Comparison of ENCODE assay signal across 17 cellular contexts in the genomic region with DNA sequence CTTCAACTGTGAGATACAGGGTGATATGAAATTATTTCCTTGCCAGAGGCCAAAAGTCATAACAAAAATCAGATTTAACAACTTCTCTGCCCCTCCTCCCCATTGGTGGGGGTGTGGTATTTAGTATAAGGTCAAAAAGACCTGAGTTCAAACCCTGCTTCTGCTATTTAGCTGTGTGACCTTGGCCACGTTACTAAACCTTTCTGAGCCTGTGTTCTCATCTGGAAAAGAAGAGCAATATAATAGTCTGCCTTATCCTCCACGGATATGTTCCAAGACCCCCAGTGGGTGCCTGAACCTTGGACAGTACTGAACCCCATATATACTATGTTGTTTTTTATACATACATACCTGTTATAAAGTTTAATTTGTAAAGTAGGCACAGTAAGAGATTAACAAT. TPM values are rescaled to one million over a fixed set of nuclear protein-coding genes. Genes with fewer than 3 reads are reported as not detected.
DNase-seq lines count a peak whose midpoint lies in the region; ATAC-seq and TF ChIP-seq lines count a peak whose summit lies in the region.
"Had no signal": no experiment of that assay in that cellular context is flagged by ENCODE, and none has a peak within 500 bp of the region (broad histone marks: within the 10 kb centered on the region; RNA-seq: fewer than 3 reads in every experiment).

No MANE protein-coding gene starts in this region.

- no peaks in the 10 kb centered on the region for H3K9me3 Mint-ChIP-seq in central memory CD8-positive, alpha-beta T cell
- H3K9me3 Mint-ChIP-seq in neural crest cell, result no peaks in the 10 kb centered on the region
- H3K9me3 Mint-ChIP-seq: naive B cell, WTC11 had no signal

- peaks cover 0 to 9% of the 10 kb centered on the region in 2 experiments; a peak in 1 of 3 replicates for H3K36me3 ChIP-seq in HEK293 (ENCODE audit: control insufficient read depth in 2 of 2, insufficient read depth in 1 of 2, low read length in 2 of 2)

- DNase-seq in AG04449 (ENCODE audit: low read depth, low spot score) (no peak), neural crest cell (ENCODE audit: low read depth, low spot score) (no peak), AG20443 (ENCODE audit: low spot score) (no peak), NCI-H748 treated with DMSO at 0.1 percent for 48 hours (lab: John Stamatoyannopoulos, UW) (no peak)
- DNase-seq in central memory CD8-positive, alpha-beta T cell (ENCODE audit: low spot score in 2 of 2), result no peak
- DNase-seq: GDM1; naive B cell; NCI-H1092 treated with DMSO at 0.1 percent for 48 hours; NCI-H510A treated with DMSO at 0.1 percent for 48 hours; SHP77 treated with DMSO at 0.1 percent for 48 hours; stimulated activated CD4-positive, alpha-beta T cell treated with anti-CD3 and anti-CD28 coated beads, Interleukin-12 subunit alpha, Interleukin-12 subunit beta, amount 100 ng/mL, for 4 hours had no signal

- TF ChIP-seq CTCF in AG04449 (IDR thresholded peaks at IDR 0.05; ENCODE audit: insufficient read depth, low read length, missing control alignments) (no peak), HEK293 (tag by site-specific recombination; IDR thresholded peaks at IDR 0.05) (no peak), neural crest cell (conservative IDR thresholded peaks at IDR 0.05) (no peak)

- no peaks in the 10 kb centered on the region for H3K4me1 ChIP-seq in HEK293 (ENCODE audit: control insufficient read depth, insufficient read depth, low read length)

- H3K9me3 ChIP-seq in HEK293 (ENCODE audit: control insufficient read depth, insufficient read depth, low read depth, low read length), result no peaks in the 10 kb centered on the region
- H3K9me3 ChIP-seq: BLaER1 had no signal

- no peak for ATAC-seq in central memory CD8-positive, alpha-beta T cell (replicated peaks; ENCODE audit: extremely low read depth, poor library complexity, severe bottlenecking)
- ATAC-seq in GM19463 (IDR thresholded peaks at IDR 0.05; ENCODE audit: unreplicated experiment) (no peak), HG03521 (IDR thresholded peaks at IDR 0.05; ENCODE audit: unreplicated experiment) (no peak)
- ATAC-seq: esophagus mucosa, WTC11 had no signal

- H3K4me1 Mint-ChIP-seq in central memory CD8-positive, alpha-beta T cell, result peaks cover 83% of the 10 kb centered on the region
- H3K4me1 Mint-ChIP-seq in neural crest cell, result peaks cover 31% of the 10 kb centered on the region

- no peaks in the 10 kb centered on the region for H3K27me3 Mint-ChIP-seq in central memory CD8-positive, alpha-beta T cell
- no peaks in the 10 kb centered on the region for H3K27me3 Mint-ChIP-seq in neural crest cell (ENCODE audit: low read depth)
- H3K27me3 Mint-ChIP-seq: naive B cell had no signal

- H3K27ac Mint-ChIP-seq in central memory CD8-positive, alpha-beta T cell (ENCODE audit: low read depth), result peak overlapping the region; percentile 35
- no peak overlapping the region for H3K27ac Mint-ChIP-seq in neural crest cell (ENCODE audit: unreplicated experiment)
- H3K27ac Mint-ChIP-seq: WTC11 had no signal

- H3K4me3 Mint-ChIP-seq in central memory CD8-positive, alpha-beta T cell, result peak overlapping the region; percentile 88
- H3K4me3 Mint-ChIP-seq in neural crest cell, result peak overlapping the region; percentile 45

- CTCF ChIA-PET in AG04449 (lab: Yijun Ruan, JAX) (interaction anchor here (1.0 to 8.4 kb wide), 6 partner anchors 13 to 271 kb away, joined by 3 to 36 read pairs (median 4); no protein-coding TSS in a partner anchor), HEK293 (lab: Yijun Ruan, JAX) (no interaction called here)

- peaks cover 24% of the 10 kb centered on the region for H3K36me3 Mint-ChIP-seq in central memory CD8-positive, alpha-beta T cell (ENCODE audit: insufficient read depth)
- H3K36me3 Mint-ChIP-seq in neural crest cell (ENCODE audit: low read depth), result no peaks in the 10 kb centered on the region
- H3K36me3 Mint-ChIP-seq: naive B cell had no signal

- POLR2A ChIA-PET in AG04449 (lab: Yijun Ruan, JAX), result interaction anchor here (1.2 to 1.3 kb wide), 2 partner anchors 74 to 101 kb away, joined by 3 to 4 read pairs; no protein-coding TSS in a partner anchor
- POLR2A ChIA-PET in HEK293 (lab: Yijun Ruan, JAX), result no interaction called here

- H3K4me3 ChIP-seq in AG04449 (ENCODE audit: low read depth, low read length) (peak overlapping the region; percentile 91), HEK293 (ENCODE audit: low read depth, low read length) (no peak overlapping the region)
- H3K4me3 ChIP-seq: BLaER1 had no signal

- H3K27ac ChIP-seq in HEK293 (ENCODE audit: extremely low read depth, low read depth, low read length), result no peak overlapping the region
- H3K27ac ChIP-seq: BLaER1 had no signal

TF ChIP-seq in HEK293, 187 proteins besides CTCF, POLR2A, EP300 and RAD21:
- peak; percentile 46; the same call in 1 of the 2 replicates for TF ChIP-seq ZNF768 (tag by site-specific recombination; IDR thresholded peaks at IDR 0.05)
- TF ChIP-seq ZNF837 (tag by site-specific recombination; IDR thresholded peaks at IDR 0.05), result no peak
- no peak for TF ChIP-seq ZNF707 (tag by site-specific recombination; IDR thresholded peaks at IDR 0.05)
TF ChIP-seq in HEK293: peak in this region for 1.

RNA-seq across cellular contexts. Expression of a gene that starts 3.7 kb away (rescaled TPM):
- total RNA-seq in neural crest cell, result 15.7 and 17.5 TPM in 2 replicates
